ENCODE assay signal across 1 cellular context in genomic region chr17:50331085-50331791, GRCh38.
A peak's percentile ranks its signal among the peaks of the same experiment; 100 is the strongest.
TF ChIP-seq lines count a peak whose summit lies in the region.

No MANE protein-coding gene starts in this region.

TF ChIP-seq in GM12878, 131 proteins besides CTCF, POLR2A, EP300 and RAD21:
- no peak for TF ChIP-seq ZNF24 (IDR thresholded peaks at IDR 0.05)
- 0 out of 2 replicates have a peak, but pooled peaks have one; percentile 25 for TF ChIP-seq IKZF1 (conservative IDR thresholded peaks at IDR 0.05)
- peak; percentile 39; the same call in 1 of the 2 replicates for TF ChIP-seq JUNB (IDR thresholded peaks at IDR 0.05)
